8 cellular contexts compared by ENCODE assay signal in the genomic region with DNA sequence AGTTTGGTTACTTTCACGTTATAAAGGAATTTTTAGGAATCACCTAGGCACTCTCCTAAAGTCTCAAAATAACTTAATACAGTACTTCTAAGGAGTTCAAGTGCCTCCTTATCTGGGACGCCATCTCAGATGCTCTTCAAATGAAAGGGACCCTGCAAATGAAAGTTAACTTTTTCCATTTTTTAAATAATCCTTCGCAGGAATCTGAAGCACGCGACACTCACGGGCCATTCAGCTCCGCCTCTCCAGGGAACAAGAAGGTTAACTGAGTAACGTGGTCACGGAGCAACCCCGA. TPM values are rescaled to one million over a fixed set of nuclear protein-coding genes. Genes with fewer than 3 reads are reported as not detected.
DNase-seq lines count a peak whose midpoint lies in the region; ATAC-seq and TF ChIP-seq lines count a peak whose summit lies in the region.

No MANE protein-coding gene starts in this region.

- H4K20me1 ChIP-seq in fibroblast of lung (ENCODE audit: control insufficient read depth, extremely low read depth, insufficient read depth, low read length), result no peaks in the 10 kb centered on the region

- H3K9ac ChIP-seq in fibroblast of lung (ENCODE audit: insufficient read depth, low read length), result peak overlapping the region; percentile 79

- TF ChIP-seq POLR2A in Peyer's patch (IDR thresholded peaks at IDR 0.05), result no peak

- DNase-seq in Peyer's patch (no peak), fibroblast of lung (ENCODE audit: low read depth in 2 of 2) (no peak), skeletal muscle cell (ENCODE audit: low read depth) (no peak), NCI-H2196 treated with DMSO at 0.1 percent for 48 hours (lab: John Stamatoyannopoulos, UW; ENCODE audit: unreplicated experiment) (no peak), NCI-H2171 (lab: John Stamatoyannopoulos, UW) (no peak), HPDE6-E6E7 (ENCODE audit: extremely low spot score) (no peak)

- H3K4me3 ChIP-seq in Peyer's patch, result peak overlapping the region; percentile 69 to 98 (median 79)
- H3K4me3 ChIP-seq in fibroblast of lung (replicated peaks in 1 of 4; ENCODE audit: control extremely low read depth in 1 of 4, insufficient read depth in 1 of 4, low read depth in 3 of 4, low read length in 4 of 4), result peak overlapping the region; percentile 87 to 96 (median 95)
- peak overlapping the region; percentile 73 for H3K4me3 ChIP-seq in skeletal muscle cell (ENCODE audit: low read depth, low read length)

- peak overlapping the region; percentile 88 for H3K4me2 ChIP-seq in fibroblast of lung (ENCODE audit: extremely low read depth, insufficient read depth, low read length)

- H3K36me3 ChIP-seq in Peyer's patch, result no peaks in the 10 kb centered on the region
- no peaks in the 10 kb centered on the region for H3K36me3 ChIP-seq in fibroblast of lung (ENCODE audit: control insufficient read depth, insufficient read depth, low read length)

- peak overlapping the region; percentile 84 to 94 (median 90) for H3K27ac ChIP-seq in Peyer's patch
- peak overlapping the region; percentile 94 for H3K27ac ChIP-seq in fibroblast of lung (ENCODE audit: insufficient read depth, low read length)

- peaks cover 50% of the 10 kb centered on the region for H3K79me2 ChIP-seq in fibroblast of lung (ENCODE audit: control insufficient read depth, insufficient read depth, low read length)

- ATAC-seq in GM19351 (IDR thresholded peaks at IDR 0.05; ENCODE audit: unreplicated experiment), result peak; percentile 32
- ATAC-seq in GM19035 (IDR thresholded peaks at IDR 0.05; ENCODE audit: unreplicated experiment), result no peak

- H3K27me3 ChIP-seq in Peyer's patch (no peaks in the 10 kb centered on the region), fibroblast of lung (ENCODE audit: control insufficient read depth, insufficient read depth, low read length) (no peaks in the 10 kb centered on the region)

- H3K9me3 ChIP-seq in Peyer's patch, result no peaks in the 10 kb centered on the region
- H3K9me3 ChIP-seq in fibroblast of lung (ENCODE audit: control insufficient read depth, insufficient read depth, low read depth, low read length), result no peaks in the 10 kb centered on the region

- H2AFZ ChIP-seq in fibroblast of lung (ENCODE audit: low read length), result peak overlapping the region; percentile 89

- H3K4me1 ChIP-seq in Peyer's patch (peaks cover 0 to 38% (median 5%) of the 10 kb centered on the region in 4 donors), fibroblast of lung (ENCODE audit: control insufficient read depth, extremely low read depth, insufficient read depth, low read length) (no peaks in the 10 kb centered on the region)

- TF ChIP-seq CTCF in Peyer's patch (IDR thresholded peaks at IDR 0.05) (no peak), fibroblast of lung (conservative IDR thresholded peaks at IDR 0.05 in 1 of 2, IDR thresholded peaks at IDR 0.05 in 1 of 2; ENCODE audit: low read depth in 1 of 2, low read length in 2 of 2) (no peak)

RNA-seq across cellular contexts. Expression of a gene that starts 0.5 kb away (rescaled TPM):
- total RNA-seq in Peyer's patch (10 to 100 TPM; 39.7 to 82.5 (median 65.0) TPM), fibroblast of lung (79.9 and 92.7 TPM in 2 replicates)
- 83.8 and 94.1 TPM in 2 replicates for polyA plus RNA-seq in fibroblast of lung
- 59.9 and 67.3 TPM in 2 replicates for polyA plus RNA-seq in fibroblast of lung (2012)
- polyA minus RNA-seq in fibroblast of lung (ENCODE audit: low replicate concordance), result 2.2 and 4.8 TPM in 2 replicates
